In the genomic region with DNA sequence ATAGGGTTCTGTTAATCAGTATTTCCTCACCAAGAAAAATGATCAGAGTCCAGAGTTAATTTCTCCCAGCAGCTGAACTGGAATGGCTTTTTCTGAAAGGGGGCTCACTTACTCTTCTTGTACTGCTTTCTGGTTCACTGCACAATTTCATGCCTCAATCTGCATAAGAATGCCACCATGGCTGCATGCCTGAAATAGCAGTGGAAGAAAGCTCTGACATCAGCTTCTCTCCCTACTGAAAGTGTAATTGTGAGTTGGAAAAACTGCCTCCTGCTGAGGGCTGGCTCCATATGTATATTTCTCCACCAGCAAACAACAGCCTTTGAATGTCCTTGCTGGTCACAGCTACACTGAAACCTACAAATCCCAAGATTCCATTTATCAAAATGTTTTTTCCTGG, we compare ENCODE assay signal across 1 cellular context.
TF ChIP-seq lines count a peak whose summit lies in the region.

No MANE protein-coding gene starts in this region.

TF ChIP-seq in WTC11, 78 proteins besides CTCF, POLR2A, EP300 and RAD21 (continued from another document):
- TF ChIP-seq ZNF532 (CRISPR knock-in tag; IDR thresholded peaks at IDR 0.05; ENCODE audit: borderline replicate concordance) (no peak), ATF6 (CRISPR knock-in tag; IDR thresholded peaks at IDR 0.05) (no peak), SMAD4 (CRISPR knock-in tag; IDR thresholded peaks at IDR 0.05) (no peak), ZNF671 (CRISPR knock-in tag; IDR thresholded peaks at IDR 0.05) (no peak), ZNF263 (CRISPR knock-in tag; IDR thresholded peaks at IDR 0.05; ENCODE audit: low read depth) (no peak), KAT7 (CRISPR knock-in tag; IDR thresholded peaks at IDR 0.05; ENCODE audit: borderline replicate concordance) (no peak), NFYB (CRISPR knock-in tag; conservative IDR thresholded peaks at IDR 0.05; ENCODE audit: low read depth) (no peak), CREB1 (CRISPR knock-in tag; IDR thresholded peaks at IDR 0.05) (no peak), ELF4 (CRISPR knock-in tag; IDR thresholded peaks at IDR 0.05; ENCODE audit: low read depth) (no peak), FOXJ3 (CRISPR knock-in tag; IDR thresholded peaks at IDR 0.05; ENCODE audit: borderline replicate concordance) (no peak), ZNF121 (CRISPR knock-in tag; IDR thresholded peaks at IDR 0.05) (no peak), ZNF396 (CRISPR knock-in tag; IDR thresholded peaks at IDR 0.05; ENCODE audit: borderline replicate concordance) (no peak), E2F5 (CRISPR knock-in tag; IDR thresholded peaks at IDR 0.05) (no peak), ZNF138 (CRISPR knock-in tag; conservative IDR thresholded peaks at IDR 0.05) (no peak), SMAD3 (CRISPR knock-in tag; IDR thresholded peaks at IDR 0.05; ENCODE audit: borderline replicate concordance) (no peak), NR3C1 (CRISPR knock-in tag; conservative IDR thresholded peaks at IDR 0.05; ENCODE audit: low read depth) (no peak), ETV6 (CRISPR knock-in tag; IDR thresholded peaks at IDR 0.05) (peak; percentile 56; the same call in 1 of the 2 replicates), ZNF423 (CRISPR knock-in tag; IDR thresholded peaks at IDR 0.05) (no peak), NR1H2 (CRISPR knock-in tag; IDR thresholded peaks at IDR 0.05) (no peak), IRF2 (CRISPR knock-in tag; IDR thresholded peaks at IDR 0.05; ENCODE audit: borderline replicate concordance, low read depth) (no peak), ZNF219 (CRISPR knock-in tag; IDR thresholded peaks at IDR 0.05; ENCODE audit: borderline replicate concordance) (no peak), ZNF416 (CRISPR knock-in tag; IDR thresholded peaks at IDR 0.05) (no peak), CBFB (CRISPR knock-in tag; IDR thresholded peaks at IDR 0.05; ENCODE audit: low read depth) (no peak), HMGA2 (CRISPR knock-in tag; IDR thresholded peaks at IDR 0.05) (0 out of 2 replicates have a peak, but pooled peaks have one; percentile 14), MXD4 (CRISPR knock-in tag; IDR thresholded peaks at IDR 0.05; ENCODE audit: borderline replicate concordance) (no peak), TCF7 (CRISPR knock-in tag; IDR thresholded peaks at IDR 0.05; ENCODE audit: low read depth) (no peak)
- TF ChIP-seq, protein P1, sequence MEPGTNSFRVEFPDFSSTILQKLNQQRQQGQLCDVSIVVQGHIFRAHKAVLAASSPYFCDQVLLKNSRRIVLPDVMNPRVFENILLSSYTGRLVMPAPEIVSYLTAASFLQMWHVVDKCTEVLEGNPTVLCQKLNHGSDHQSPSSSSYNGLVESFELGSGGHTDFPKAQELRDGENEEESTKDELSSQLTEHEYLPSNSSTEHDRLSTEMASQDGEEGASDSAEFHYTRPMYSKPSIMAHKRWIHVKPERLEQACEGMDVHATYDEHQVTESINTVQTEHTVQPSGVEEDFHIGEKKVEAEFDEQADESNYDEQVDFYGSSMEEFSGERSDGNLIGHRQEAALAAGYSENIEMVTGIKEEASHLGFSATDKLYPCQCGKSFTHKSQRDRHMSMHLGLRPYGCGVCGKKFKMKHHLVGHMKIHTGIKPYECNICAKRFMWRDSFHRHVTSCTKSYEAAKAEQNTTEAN (CRISPR knock-in tag; IDR thresholded peaks at IDR 0.05): 0 out of 2 replicates have a peak, but pooled peaks have one; percentile 49
- TF ChIP-seq, protein P2, sequence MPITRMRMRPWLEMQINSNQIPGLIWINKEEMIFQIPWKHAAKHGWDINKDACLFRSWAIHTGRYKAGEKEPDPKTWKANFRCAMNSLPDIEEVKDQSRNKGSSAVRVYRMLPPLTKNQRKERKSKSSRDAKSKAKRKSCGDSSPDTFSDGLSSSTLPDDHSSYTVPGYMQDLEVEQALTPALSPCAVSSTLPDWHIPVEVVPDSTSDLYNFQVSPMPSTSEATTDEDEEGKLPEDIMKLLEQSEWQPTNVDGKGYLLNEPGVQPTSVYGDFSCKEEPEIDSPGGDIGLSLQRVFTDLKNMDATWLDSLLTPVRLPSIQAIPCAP (CRISPR knock-in tag; IDR thresholded peaks at IDR 0.05): no peak
- TF ChIP-seq, protein P3, sequence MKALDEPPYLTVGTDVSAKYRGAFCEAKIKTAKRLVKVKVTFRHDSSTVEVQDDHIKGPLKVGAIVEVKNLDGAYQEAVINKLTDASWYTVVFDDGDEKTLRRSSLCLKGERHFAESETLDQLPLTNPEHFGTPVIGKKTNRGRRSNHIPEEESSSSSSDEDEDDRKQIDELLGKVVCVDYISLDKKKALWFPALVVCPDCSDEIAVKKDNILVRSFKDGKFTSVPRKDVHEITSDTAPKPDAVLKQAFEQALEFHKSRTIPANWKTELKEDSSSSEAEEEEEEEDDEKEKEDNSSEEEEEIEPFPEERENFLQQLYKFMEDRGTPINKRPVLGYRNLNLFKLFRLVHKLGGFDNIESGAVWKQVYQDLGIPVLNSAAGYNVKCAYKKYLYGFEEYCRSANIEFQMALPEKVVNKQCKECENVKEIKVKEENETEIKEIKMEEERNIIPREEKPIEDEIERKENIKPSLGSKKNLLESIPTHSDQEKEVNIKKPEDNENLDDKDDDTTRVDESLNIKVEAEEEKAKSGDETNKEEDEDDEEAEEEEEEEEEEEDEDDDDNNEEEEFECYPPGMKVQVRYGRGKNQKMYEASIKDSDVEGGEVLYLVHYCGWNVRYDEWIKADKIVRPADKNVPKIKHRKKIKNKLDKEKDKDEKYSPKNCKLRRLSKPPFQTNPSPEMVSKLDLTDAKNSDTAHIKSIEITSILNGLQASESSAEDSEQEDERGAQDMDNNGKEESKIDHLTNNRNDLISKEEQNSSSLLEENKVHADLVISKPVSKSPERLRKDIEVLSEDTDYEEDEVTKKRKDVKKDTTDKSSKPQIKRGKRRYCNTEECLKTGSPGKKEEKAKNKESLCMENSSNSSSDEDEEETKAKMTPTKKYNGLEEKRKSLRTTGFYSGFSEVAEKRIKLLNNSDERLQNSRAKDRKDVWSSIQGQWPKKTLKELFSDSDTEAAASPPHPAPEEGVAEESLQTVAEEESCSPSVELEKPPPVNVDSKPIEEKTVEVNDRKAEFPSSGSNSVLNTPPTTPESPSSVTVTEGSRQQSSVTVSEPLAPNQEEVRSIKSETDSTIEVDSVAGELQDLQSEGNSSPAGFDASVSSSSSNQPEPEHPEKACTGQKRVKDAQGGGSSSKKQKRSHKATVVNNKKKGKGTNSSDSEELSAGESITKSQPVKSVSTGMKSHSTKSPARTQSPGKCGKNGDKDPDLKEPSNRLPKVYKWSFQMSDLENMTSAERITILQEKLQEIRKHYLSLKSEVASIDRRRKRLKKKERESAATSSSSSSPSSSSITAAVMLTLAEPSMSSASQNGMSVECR (CRISPR knock-in tag; IDR thresholded peaks at IDR 0.05; ENCODE audit: borderline replicate concordance): no peak
- TF ChIP-seq, protein P4, sequence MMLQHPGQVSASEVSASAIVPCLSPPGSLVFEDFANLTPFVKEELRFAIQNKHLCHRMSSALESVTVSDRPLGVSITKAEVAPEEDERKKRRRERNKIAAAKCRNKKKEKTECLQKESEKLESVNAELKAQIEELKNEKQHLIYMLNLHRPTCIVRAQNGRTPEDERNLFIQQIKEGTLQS (CRISPR knock-in tag; conservative IDR thresholded peaks at IDR 0.05): no peak
- TF ChIP-seq, protein P5, sequence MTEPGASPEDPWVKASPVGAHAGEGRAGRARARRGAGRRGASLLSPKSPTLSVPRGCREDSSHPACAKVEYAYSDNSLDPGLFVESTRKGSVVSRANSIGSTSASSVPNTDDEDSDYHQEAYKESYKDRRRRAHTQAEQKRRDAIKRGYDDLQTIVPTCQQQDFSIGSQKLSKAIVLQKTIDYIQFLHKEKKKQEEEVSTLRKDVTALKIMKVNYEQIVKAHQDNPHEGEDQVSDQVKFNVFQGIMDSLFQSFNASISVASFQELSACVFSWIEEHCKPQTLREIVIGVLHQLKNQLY (CRISPR knock-in tag; IDR thresholded peaks at IDR 0.05): no peak
- TF ChIP-seq, protein P6, sequence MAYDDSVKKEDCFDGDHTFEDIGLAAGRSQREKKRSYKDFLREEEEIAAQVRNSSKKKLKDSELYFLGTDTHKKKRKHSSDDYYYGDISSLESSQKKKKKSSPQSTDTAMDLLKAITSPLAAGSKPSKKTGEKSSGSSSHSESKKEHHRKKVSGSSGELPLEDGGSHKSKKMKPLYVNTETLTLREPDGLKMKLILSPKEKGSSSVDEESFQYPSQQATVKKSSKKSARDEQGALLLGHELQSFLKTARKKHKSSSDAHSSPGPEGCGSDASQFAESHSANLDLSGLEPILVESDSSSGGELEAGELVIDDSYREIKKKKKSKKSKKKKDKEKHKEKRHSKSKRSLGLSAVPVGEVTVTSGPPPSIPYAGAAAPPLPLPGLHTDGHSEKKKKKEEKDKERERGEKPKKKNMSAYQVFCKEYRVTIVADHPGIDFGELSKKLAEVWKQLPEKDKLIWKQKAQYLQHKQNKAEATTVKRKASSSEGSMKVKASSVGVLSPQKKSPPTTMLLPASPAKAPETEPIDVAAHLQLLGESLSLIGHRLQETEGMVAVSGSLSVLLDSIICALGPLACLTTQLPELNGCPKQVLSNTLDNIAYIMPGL (CRISPR knock-in tag; IDR thresholded peaks at IDR 0.05): no peak
- TF ChIP-seq, protein P7, sequence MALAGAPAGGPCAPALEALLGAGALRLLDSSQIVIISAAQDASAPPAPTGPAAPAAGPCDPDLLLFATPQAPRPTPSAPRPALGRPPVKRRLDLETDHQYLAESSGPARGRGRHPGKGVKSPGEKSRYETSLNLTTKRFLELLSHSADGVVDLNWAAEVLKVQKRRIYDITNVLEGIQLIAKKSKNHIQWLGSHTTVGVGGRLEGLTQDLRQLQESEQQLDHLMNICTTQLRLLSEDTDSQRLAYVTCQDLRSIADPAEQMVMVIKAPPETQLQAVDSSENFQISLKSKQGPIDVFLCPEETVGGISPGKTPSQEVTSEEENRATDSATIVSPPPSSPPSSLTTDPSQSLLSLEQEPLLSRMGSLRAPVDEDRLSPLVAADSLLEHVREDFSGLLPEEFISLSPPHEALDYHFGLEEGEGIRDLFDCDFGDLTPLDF (CRISPR knock-in tag; IDR thresholded peaks at IDR 0.05): no peak
- TF ChIP-seq, protein P8, sequence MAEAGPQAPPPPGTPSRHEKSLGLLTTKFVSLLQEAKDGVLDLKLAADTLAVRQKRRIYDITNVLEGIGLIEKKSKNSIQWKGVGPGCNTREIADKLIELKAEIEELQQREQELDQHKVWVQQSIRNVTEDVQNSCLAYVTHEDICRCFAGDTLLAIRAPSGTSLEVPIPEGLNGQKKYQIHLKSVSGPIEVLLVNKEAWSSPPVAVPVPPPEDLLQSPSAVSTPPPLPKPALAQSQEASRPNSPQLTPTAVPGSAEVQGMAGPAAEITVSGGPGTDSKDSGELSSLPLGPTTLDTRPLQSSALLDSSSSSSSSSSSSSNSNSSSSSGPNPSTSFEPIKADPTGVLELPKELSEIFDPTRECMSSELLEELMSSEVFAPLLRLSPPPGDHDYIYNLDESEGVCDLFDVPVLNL (CRISPR knock-in tag; IDR thresholded peaks at IDR 0.05; ENCODE audit: borderline replicate concordance, low read depth): no peak
TF ChIP-seq in WTC11: peak in this region for 6.
